ENCODE assay signal across 9 cellular contexts in the genomic region with DNA sequence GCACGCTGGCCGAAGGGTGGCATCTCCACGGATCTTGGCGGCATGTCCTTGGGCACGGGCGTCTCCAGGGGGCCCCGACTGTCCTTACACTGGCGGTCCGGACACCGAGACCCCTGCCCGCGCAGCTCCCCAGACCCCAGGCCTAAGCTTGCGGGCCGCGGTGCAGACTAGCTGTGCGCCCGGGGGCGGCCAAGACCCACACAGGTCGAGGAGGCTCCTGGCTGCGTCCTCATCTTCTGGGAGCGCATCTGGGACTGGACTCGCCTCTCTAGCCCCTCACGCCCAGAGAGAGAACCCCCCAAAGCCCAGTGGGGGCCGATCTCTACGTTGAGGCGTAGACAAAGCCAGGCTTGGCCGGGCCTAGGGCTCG. TPM values are rescaled to one million over a fixed set of nuclear protein-coding genes. Genes with fewer than 3 reads are reported as not detected.
A peak's percentile ranks its signal among the peaks of the same experiment; 100 is the strongest.
DNase-seq lines count a peak whose midpoint lies in the region; ATAC-seq and TF ChIP-seq lines count a peak whose summit lies in the region.
"Had no signal": no experiment of that assay in that cellular context is flagged by ENCODE, and none has a peak within 500 bp of the region (broad histone marks: within the 10 kb centered on the region; RNA-seq: fewer than 3 reads in every experiment).

No MANE protein-coding gene starts in this region.

- H3K27me3 Mint-ChIP-seq in progenitor cell of endocrine pancreas, result peaks cover 75% of the 10 kb centered on the region

- no peaks in the 10 kb centered on the region for H3K9me3 Mint-ChIP-seq in progenitor cell of endocrine pancreas (ENCODE audit: low read depth)

- no peak for TF ChIP-seq CTCF in epithelial cell of esophagus (IDR thresholded peaks at IDR 0.05; ENCODE audit: insufficient read depth, low read depth, low read length, missing control alignments)
- no peak for TF ChIP-seq CTCF in lung (IDR thresholded peaks at IDR 0.05; ENCODE audit: control extremely low read depth, extremely low read depth)
- no peak for TF ChIP-seq CTCF in suprapubic skin (IDR thresholded peaks at IDR 0.05)
- no peak for TF ChIP-seq CTCF in progenitor cell of endocrine pancreas (IDR thresholded peaks at IDR 0.05; ENCODE audit: unreplicated experiment)

- H3K36me3 ChIP-seq in NT2/D1 (ENCODE audit: insufficient read depth, insufficient read length, low read length) (no peaks in the 10 kb centered on the region), lung (ENCODE audit: control insufficient read depth in 2 of 2, insufficient read depth in 2 of 2, low read length in 2 of 2) (no peaks in the 10 kb centered on the region), suprapubic skin (no peaks in the 10 kb centered on the region)

- H3K4me1 Mint-ChIP-seq in progenitor cell of endocrine pancreas (ENCODE audit: low read depth), result peaks cover 6% of the 10 kb centered on the region

- ATAC-seq in lung (ENCODE audit: insufficient read depth, low FRiP score) (no peak), GM21619 (IDR thresholded peaks at IDR 0.05; ENCODE audit: unreplicated experiment) (no peak)

- peak overlapping the region in 1 of 2 donors; percentile 72 for H3K27ac ChIP-seq in lung (ENCODE audit: low read depth in 1 of 2, low read length in 1 of 2)
- peak overlapping the region; percentile 89 for H3K27ac ChIP-seq in suprapubic skin

- no peak for TF ChIP-seq POLR2A in suprapubic skin (IDR thresholded peaks at IDR 0.05)

- no peaks in the 10 kb centered on the region for H3K9me3 ChIP-seq in NT2/D1 (ENCODE audit: insufficient read depth, low read length)
- H3K9me3 ChIP-seq in lung (ENCODE audit: control insufficient read depth in 2 of 2, insufficient read depth in 1 of 2, low read length in 1 of 2), result peaks cover 0 to 2% of the 10 kb centered on the region in 2 donors
- H3K9me3 ChIP-seq in suprapubic skin, result no peaks in the 10 kb centered on the region

- no peak for TF ChIP-seq EP300 in suprapubic skin (IDR thresholded peaks at IDR 0.05)

- no peak overlapping the region for H3K27ac Mint-ChIP-seq in progenitor cell of endocrine pancreas

- H3K4me1 ChIP-seq in NT2/D1 (ENCODE audit: insufficient read depth, insufficient read length) (peaks cover 5% of the 10 kb centered on the region), lung (ENCODE audit: control insufficient read depth in 2 of 2, insufficient read depth in 2 of 2, low read length in 2 of 2) (peaks cover 4 to 18% of the 10 kb centered on the region in 2 donors), suprapubic skin (peaks cover 27% of the 10 kb centered on the region)

- peaks cover 85% of the 10 kb centered on the region for H3K27me3 ChIP-seq in NT2/D1 (ENCODE audit: insufficient read depth, insufficient read length)
- H3K27me3 ChIP-seq in lung (ENCODE audit: control insufficient read depth, insufficient read depth), result peaks cover 16% of the 10 kb centered on the region
- H3K27me3 ChIP-seq in suprapubic skin, result peaks cover 71% of the 10 kb centered on the region

- peak overlapping the region; percentile 80 for H3K4me3 ChIP-seq in NT2/D1 (ENCODE audit: insufficient read length, low read depth)
- peak overlapping the region; percentile 54 for H3K4me3 ChIP-seq in epithelial cell of esophagus (ENCODE audit: low read length)
- H3K4me3 ChIP-seq in lung, result peak overlapping the region; percentile 49
- peak overlapping the region; percentile 59 for H3K4me3 ChIP-seq in suprapubic skin

- H3K9ac ChIP-seq in NT2/D1 (ENCODE audit: insufficient read length, low read depth), result peak overlapping the region; percentile 79

- DNase-seq in NT2/D1 (ENCODE audit: low read depth, low spot score) (no peak), epithelial cell of esophagus (ENCODE audit: low read depth) (no peak), lung (ENCODE audit: low spot score) (no peak), suprapubic skin (ENCODE audit: low spot score in 2 of 2) (peak in 1 of 2 donors; percentile 76), NCI-H1436 treated with DMSO at 0.1 percent for 48 hours (lab: John Stamatoyannopoulos, UW) (no peak), progenitor cell of endocrine pancreas (ENCODE audit: low spot score, unreplicated experiment) (no peak), D341Med (ENCODE audit: low spot score) (no peak)

- WGBS in lung, 2 donors, result 7 to 8% methylated on average over 23 to 28 of the region's 28 CpGs
- WGBS in suprapubic skin, result no CpG with 5 or more reads among the region's 28 CpGs

- no peak overlapping the region for H3K4me3 Mint-ChIP-seq in progenitor cell of endocrine pancreas (ENCODE audit: low read depth)

- H3K36me3 Mint-ChIP-seq in progenitor cell of endocrine pancreas (ENCODE audit: insufficient read depth), result no peaks in the 10 kb centered on the region

RNA-seq across cellular contexts. Expression of a gene that starts 0.5 kb away (rescaled TPM):
- total RNA-seq in lung (10 to 100 TPM; 10.8 to 12.5 TPM), suprapubic skin (10 to 100 TPM; 14.7 to 72.7 (median 30.4) TPM), progenitor cell of endocrine pancreas (not detected in 2 replicates)
- 10 to 100 TPM; 10.1 to 14.8 TPM for polyA plus RNA-seq in lung
- total RNA-seq: activated CD8-positive, alpha-beta memory T cell treated with anti-CD3 and anti-CD28 coated beads for 36 hours had no signal

Comparison
In these comparisons a context has a peak if more than half of its experiments do, and no peak if none do; other contexts are left out.
1. RNA of a gene that starts 0.5 kb away (total RNA-seq): 14.7 to 72.7 TPM in suprapubic skin and 10.8 to 12.5 TPM in lung; not detected in progenitor cell of endocrine pancreas; every median in the first group is over 10 times any median in the second.
2. Peak in every context shown above with its lines, with median percentiles within 50 percentile points of each other: H3K4me3 ChIP-seq.